1 cellular context compared by ENCODE assay signal in genomic region chr7:93053209-93053945, GRCh38.
TF ChIP-seq lines count a peak whose summit lies in the region.

No MANE protein-coding gene starts in this region.

TF ChIP-seq in K562, 482 proteins besides CTCF, POLR2A, EP300 and RAD21 (continued from another document and continues in another):
- TF ChIP-seq, protein P1, sequence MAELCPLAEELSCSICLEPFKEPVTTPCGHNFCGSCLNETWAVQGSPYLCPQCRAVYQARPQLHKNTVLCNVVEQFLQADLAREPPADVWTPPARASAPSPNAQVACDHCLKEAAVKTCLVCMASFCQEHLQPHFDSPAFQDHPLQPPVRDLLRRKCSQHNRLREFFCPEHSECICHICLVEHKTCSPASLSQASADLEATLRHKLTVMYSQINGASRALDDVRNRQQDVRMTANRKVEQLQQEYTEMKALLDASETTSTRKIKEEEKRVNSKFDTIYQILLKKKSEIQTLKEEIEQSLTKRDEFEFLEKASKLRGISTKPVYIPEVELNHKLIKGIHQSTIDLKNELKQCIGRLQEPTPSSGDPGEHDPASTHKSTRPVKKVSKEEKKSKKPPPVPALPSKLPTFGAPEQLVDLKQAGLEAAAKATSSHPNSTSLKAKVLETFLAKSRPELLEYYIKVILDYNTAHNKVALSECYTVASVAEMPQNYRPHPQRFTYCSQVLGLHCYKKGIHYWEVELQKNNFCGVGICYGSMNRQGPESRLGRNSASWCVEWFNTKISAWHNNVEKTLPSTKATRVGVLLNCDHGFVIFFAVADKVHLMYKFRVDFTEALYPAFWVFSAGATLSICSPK (IDR thresholded peaks at IDR 0.05; ENCODE audit: borderline replicate concordance) = peak; percentile 74; the same call in 1 of the 2 replicates
- TF ChIP-seq OTX1 (CRISPR knock-in tag; IDR thresholded peaks at IDR 0.05) (0 out of 2 replicates have a peak, but pooled peaks have one; percentile 52), HDGF (IDR thresholded peaks at IDR 0.05) (0 out of 2 replicates have a peak, but pooled peaks have one; percentile 38), NFE2L1 (tag; IDR thresholded peaks at IDR 0.05; ENCODE audit: borderline replicate concordance, low read depth) (no peak), ZZZ3 (IDR thresholded peaks at IDR 0.05) (no peak), XRCC4 (IDR thresholded peaks at IDR 0.05; ENCODE audit: extremely low read depth, insufficient read depth, insufficient read length) (no peak), ZNF347 (CRISPR knock-in tag; IDR thresholded peaks at IDR 0.05; ENCODE audit: low read depth) (no peak), ATF6 (CRISPR knock-in tag; IDR thresholded peaks at IDR 0.05) (no peak), U2AF2 (optimal IDR thresholded peaks at IDR 0.05; ENCODE audit: low read depth, low read length) (no peak), TFAM (CRISPR knock-in tag; conservative IDR thresholded peaks at IDR 0.05) (no peak), SOX6 (IDR thresholded peaks at IDR 0.05) (peak; percentile 67; the same call in 1 of the 2 replicates), TAF7 (tag; IDR thresholded peaks at IDR 0.05) (no peak), CSDE1 (IDR thresholded peaks at IDR 0.05) (no peak), KAT2B (IDR thresholded peaks at IDR 0.05; ENCODE audit: low read depth, low read length) (no peak), ZNF263 (CRISPR knock-in tag; IDR thresholded peaks at IDR 0.05; ENCODE audit: borderline replicate concordance) (no peak), EHMT2 (IDR thresholded peaks at IDR 0.05) (no peak; the same call in 1 of the 2 replicates), RFX7 (CRISPR knock-in tag; IDR thresholded peaks at IDR 0.05) (no peak), RBM14 (IDR thresholded peaks at IDR 0.05; ENCODE audit: borderline replicate concordance, insufficient read depth, low read depth, low read length) (no peak), ZSCAN32 (CRISPR knock-in tag; IDR thresholded peaks at IDR 0.05) (no peak), ZNF764 (CRISPR knock-in tag; IDR thresholded peaks at IDR 0.05; ENCODE audit: low read depth) (no peak), CC2D1A (IDR thresholded peaks at IDR 0.05) (peak; percentile 83; the same call in 1 of the 2 replicates), SAFB2 (IDR thresholded peaks at IDR 0.05; ENCODE audit: borderline replicate concordance, low read depth, low read length, severe bottlenecking) (no peak), PHB2 (IDR thresholded peaks at IDR 0.05; ENCODE audit: low read depth) (peak; percentile 58; the same call in 1 of the 2 replicates), ETV1 (tag; conservative IDR thresholded peaks at IDR 0.05; ENCODE audit: low read depth) (peak; percentile 54; the same call in 1 of the 2 replicates), MBD2 (IDR thresholded peaks at IDR 0.05; ENCODE audit: borderline replicate concordance, low read depth) (no peak), HLTF (IDR thresholded peaks at IDR 0.05) (peak; percentile 83), SMARCE1 (IDR thresholded peaks at IDR 0.05) (0 out of 2 replicates have a peak, but pooled peaks have one; percentile 38), JUN (IDR thresholded peaks at IDR 0.05; ENCODE audit: borderline replicate concordance, low read depth, low read length) (no peak), JUN (CRISPR knock-in tag; IDR thresholded peaks at IDR 0.05; ENCODE audit: borderline replicate concordance) (no peak), ARHGAP35 (IDR thresholded peaks at IDR 0.05; ENCODE audit: partially characterized antibody) (peak; percentile 79), TCF3 (CRISPR knock-in tag; IDR thresholded peaks at IDR 0.05) (peak; percentile 55; the same call in 1 of the 2 replicates), ZNF316 (IDR thresholded peaks at IDR 0.05) (peak; percentile 27; the same call in 1 of the 2 replicates), IFI16 (CRISPR knock-in tag; IDR thresholded peaks at IDR 0.05) (no peak), ZNF23 (CRISPR knock-in tag; IDR thresholded peaks at IDR 0.05) (no peak), SMAD4 (CRISPR knock-in tag; conservative IDR thresholded peaks at IDR 0.05) (no peak)
- TF ChIP-seq, protein P2, sequence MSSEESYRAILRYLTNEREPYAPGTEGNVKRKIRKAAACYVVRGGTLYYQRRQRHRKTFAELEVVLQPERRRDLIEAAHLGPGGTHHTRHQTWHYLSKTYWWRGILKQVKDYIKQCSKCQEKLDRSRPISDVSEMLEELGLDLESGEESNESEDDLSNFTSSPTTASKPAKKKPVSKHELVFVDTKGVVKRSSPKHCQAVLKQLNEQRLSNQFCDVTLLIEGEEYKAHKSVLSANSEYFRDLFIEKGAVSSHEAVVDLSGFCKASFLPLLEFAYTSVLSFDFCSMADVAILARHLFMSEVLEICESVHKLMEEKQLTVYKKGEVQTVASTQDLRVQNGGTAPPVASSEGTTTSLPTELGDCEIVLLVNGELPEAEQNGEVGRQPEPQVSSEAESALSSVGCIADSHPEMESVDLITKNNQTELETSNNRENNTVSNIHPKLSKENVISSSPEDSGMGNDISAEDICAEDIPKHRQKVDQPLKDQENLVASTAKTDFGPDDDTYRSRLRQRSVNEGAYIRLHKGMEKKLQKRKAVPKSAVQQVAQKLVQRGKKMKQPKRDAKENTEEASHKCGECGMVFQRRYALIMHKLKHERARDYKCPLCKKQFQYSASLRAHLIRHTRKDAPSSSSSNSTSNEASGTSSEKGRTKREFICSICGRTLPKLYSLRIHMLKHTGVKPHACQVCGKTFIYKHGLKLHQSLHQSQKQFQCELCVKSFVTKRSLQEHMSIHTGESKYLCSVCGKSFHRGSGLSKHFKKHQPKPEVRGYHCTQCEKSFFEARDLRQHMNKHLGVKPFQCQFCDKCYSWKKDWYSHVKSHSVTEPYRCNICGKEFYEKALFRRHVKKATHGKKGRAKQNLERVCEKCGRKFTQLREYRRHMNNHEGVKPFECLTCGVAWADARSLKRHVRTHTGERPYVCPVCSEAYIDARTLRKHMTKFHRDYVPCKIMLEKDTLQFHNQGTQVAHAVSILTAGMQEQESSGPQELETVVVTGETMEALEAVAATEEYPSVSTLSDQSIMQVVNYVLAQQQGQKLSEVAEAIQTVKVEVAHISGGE (CRISPR knock-in tag; IDR thresholded peaks at IDR 0.05) = no peak
- TF ChIP-seq, protein P3, sequence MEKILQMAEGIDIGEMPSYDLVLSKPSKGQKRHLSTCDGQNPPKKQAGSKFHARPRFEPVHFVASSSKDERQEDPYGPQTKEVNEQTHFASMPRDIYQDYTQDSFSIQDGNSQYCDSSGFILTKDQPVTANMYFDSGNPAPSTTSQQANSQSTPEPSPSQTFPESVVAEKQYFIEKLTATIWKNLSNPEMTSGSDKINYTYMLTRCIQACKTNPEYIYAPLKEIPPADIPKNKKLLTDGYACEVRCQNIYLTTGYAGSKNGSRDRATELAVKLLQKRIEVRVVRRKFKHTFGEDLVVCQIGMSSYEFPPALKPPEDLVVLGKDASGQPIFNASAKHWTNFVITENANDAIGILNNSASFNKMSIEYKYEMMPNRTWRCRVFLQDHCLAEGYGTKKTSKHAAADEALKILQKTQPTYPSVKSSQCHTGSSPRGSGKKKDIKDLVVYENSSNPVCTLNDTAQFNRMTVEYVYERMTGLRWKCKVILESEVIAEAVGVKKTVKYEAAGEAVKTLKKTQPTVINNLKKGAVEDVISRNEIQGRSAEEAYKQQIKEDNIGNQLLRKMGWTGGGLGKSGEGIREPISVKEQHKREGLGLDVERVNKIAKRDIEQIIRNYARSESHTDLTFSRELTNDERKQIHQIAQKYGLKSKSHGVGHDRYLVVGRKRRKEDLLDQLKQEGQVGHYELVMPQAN (IDR thresholded peaks at IDR 0.05; ENCODE audit: borderline replicate concordance) = 0 out of 2 replicates have a peak, but pooled peaks have one; percentile 15
- TF ChIP-seq, protein P4, sequence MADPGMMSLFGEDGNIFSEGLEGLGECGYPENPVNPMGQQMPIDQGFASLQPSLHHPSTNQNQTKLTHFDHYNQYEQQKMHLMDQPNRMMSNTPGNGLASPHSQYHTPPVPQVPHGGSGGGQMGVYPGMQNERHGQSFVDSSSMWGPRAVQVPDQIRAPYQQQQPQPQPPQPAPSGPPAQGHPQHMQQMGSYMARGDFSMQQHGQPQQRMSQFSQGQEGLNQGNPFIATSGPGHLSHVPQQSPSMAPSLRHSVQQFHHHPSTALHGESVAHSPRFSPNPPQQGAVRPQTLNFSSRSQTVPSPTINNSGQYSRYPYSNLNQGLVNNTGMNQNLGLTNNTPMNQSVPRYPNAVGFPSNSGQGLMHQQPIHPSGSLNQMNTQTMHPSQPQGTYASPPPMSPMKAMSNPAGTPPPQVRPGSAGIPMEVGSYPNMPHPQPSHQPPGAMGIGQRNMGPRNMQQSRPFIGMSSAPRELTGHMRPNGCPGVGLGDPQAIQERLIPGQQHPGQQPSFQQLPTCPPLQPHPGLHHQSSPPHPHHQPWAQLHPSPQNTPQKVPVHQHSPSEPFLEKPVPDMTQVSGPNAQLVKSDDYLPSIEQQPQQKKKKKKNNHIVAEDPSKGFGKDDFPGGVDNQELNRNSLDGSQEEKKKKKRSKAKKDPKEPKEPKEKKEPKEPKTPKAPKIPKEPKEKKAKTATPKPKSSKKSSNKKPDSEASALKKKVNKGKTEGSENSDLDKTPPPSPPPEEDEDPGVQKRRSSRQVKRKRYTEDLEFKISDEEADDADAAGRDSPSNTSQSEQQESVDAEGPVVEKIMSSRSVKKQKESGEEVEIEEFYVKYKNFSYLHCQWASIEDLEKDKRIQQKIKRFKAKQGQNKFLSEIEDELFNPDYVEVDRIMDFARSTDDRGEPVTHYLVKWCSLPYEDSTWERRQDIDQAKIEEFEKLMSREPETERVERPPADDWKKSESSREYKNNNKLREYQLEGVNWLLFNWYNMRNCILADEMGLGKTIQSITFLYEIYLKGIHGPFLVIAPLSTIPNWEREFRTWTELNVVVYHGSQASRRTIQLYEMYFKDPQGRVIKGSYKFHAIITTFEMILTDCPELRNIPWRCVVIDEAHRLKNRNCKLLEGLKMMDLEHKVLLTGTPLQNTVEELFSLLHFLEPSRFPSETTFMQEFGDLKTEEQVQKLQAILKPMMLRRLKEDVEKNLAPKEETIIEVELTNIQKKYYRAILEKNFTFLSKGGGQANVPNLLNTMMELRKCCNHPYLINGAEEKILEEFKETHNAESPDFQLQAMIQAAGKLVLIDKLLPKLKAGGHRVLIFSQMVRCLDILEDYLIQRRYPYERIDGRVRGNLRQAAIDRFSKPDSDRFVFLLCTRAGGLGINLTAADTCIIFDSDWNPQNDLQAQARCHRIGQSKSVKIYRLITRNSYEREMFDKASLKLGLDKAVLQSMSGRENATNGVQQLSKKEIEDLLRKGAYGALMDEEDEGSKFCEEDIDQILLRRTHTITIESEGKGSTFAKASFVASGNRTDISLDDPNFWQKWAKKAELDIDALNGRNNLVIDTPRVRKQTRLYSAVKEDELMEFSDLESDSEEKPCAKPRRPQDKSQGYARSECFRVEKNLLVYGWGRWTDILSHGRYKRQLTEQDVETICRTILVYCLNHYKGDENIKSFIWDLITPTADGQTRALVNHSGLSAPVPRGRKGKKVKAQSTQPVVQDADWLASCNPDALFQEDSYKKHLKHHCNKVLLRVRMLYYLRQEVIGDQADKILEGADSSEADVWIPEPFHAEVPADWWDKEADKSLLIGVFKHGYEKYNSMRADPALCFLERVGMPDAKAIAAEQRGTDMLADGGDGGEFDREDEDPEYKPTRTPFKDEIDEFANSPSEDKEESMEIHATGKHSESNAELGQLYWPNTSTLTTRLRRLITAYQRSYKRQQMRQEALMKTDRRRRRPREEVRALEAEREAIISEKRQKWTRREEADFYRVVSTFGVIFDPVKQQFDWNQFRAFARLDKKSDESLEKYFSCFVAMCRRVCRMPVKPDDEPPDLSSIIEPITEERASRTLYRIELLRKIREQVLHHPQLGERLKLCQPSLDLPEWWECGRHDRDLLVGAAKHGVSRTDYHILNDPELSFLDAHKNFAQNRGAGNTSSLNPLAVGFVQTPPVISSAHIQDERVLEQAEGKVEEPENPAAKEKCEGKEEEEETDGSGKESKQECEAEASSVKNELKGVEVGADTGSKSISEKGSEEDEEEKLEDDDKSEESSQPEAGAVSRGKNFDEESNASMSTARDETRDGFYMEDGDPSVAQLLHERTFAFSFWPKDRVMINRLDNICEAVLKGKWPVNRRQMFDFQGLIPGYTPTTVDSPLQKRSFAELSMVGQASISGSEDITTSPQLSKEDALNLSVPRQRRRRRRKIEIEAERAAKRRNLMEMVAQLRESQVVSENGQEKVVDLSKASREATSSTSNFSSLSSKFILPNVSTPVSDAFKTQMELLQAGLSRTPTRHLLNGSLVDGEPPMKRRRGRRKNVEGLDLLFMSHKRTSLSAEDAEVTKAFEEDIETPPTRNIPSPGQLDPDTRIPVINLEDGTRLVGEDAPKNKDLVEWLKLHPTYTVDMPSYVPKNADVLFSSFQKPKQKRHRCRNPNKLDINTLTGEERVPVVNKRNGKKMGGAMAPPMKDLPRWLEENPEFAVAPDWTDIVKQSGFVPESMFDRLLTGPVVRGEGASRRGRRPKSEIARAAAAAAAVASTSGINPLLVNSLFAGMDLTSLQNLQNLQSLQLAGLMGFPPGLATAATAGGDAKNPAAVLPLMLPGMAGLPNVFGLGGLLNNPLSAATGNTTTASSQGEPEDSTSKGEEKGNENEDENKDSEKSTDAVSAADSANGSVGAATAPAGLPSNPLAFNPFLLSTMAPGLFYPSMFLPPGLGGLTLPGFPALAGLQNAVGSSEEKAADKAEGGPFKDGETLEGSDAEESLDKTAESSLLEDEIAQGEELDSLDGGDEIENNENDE (IDR thresholded peaks at IDR 0.05; ENCODE audit: low read depth, low read length) = no peak
- TF ChIP-seq, protein P5, sequence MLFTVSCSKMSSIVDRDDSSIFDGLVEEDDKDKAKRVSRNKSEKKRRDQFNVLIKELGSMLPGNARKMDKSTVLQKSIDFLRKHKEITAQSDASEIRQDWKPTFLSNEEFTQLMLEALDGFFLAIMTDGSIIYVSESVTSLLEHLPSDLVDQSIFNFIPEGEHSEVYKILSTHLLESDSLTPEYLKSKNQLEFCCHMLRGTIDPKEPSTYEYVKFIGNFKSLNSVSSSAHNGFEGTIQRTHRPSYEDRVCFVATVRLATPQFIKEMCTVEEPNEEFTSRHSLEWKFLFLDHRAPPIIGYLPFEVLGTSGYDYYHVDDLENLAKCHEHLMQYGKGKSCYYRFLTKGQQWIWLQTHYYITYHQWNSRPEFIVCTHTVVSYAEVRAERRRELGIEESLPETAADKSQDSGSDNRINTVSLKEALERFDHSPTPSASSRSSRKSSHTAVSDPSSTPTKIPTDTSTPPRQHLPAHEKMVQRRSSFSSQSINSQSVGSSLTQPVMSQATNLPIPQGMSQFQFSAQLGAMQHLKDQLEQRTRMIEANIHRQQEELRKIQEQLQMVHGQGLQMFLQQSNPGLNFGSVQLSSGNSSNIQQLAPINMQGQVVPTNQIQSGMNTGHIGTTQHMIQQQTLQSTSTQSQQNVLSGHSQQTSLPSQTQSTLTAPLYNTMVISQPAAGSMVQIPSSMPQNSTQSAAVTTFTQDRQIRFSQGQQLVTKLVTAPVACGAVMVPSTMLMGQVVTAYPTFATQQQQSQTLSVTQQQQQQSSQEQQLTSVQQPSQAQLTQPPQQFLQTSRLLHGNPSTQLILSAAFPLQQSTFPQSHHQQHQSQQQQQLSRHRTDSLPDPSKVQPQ (CRISPR knock-in tag; IDR thresholded peaks at IDR 0.05; ENCODE audit: borderline replicate concordance) = no peak
